8 cellular contexts compared by ENCODE assay signal in genomic region chr1:26274801-26275425, GRCh38. TPM values are rescaled to one million over a fixed set of nuclear protein-coding genes. Genes with fewer than 3 reads are reported as not detected.
DNase-seq lines count a peak whose midpoint lies in the region; ATAC-seq and TF ChIP-seq lines count a peak whose summit lies in the region.

No MANE protein-coding gene starts in this region.

- H3K36me3 Mint-ChIP-seq in activated T-cell treated with anti-CD3 and anti-CD28 coated beads, Interleukin-2, amount 50 U/mL, for 72 hours (ENCODE audit: insufficient read depth in 2 of 2) = peaks cover 6 to 20% of the 10 kb centered on the region in 2 donors
- peaks cover 22% of the 10 kb centered on the region for H3K36me3 Mint-ChIP-seq in type B pancreatic cell

- no peak for TF ChIP-seq CTCF in VCaP (conservative IDR thresholded peaks at IDR 0.05)
- TF ChIP-seq CTCF in right atrium auricular region (IDR thresholded peaks at IDR 0.05) = no peak
- no peak for TF ChIP-seq CTCF in type B pancreatic cell (conservative IDR thresholded peaks at IDR 0.05)
- TF ChIP-seq CTCF in GM13977 (IDR thresholded peaks at IDR 0.05; ENCODE audit: extremely low read depth, insufficient read depth, missing control alignments) = no peak

- peaks cover 0 to 60% of the 10 kb centered on the region in 2 donors for H3K4me1 ChIP-seq in right atrium auricular region

- H3K27ac ChIP-seq in VCaP (peak overlapping the region; percentile 77), right atrium auricular region (peak overlapping the region; percentile 93 to 97)

- no peaks in the 10 kb centered on the region for H3K27me3 Mint-ChIP-seq in activated T-cell treated with anti-CD3 and anti-CD28 coated beads, Interleukin-2, amount 50 U/mL, for 72 hours (ENCODE audit: low read depth)
- H3K27me3 Mint-ChIP-seq in type B pancreatic cell = no peaks in the 10 kb centered on the region

- H3K4me1 Mint-ChIP-seq in activated T-cell treated with anti-CD3 and anti-CD28 coated beads, Interleukin-2, amount 50 U/mL, for 72 hours (ENCODE audit: low read depth) = peaks cover 59% of the 10 kb centered on the region
- peaks cover 35% of the 10 kb centered on the region for H3K4me1 Mint-ChIP-seq in type B pancreatic cell (ENCODE audit: unreplicated experiment)

- in situ Hi-C loops in GM13977 (cut with MboI; ENCODE audit: low pct_unique_long_range_greater_than_20kb, low sequenced_read_pairs, unreplicated experiment) = no loop called here

- peak overlapping the region in 1 of 2 donors; percentile 47 for H3K4me3 Mint-ChIP-seq in activated T-cell treated with anti-CD3 and anti-CD28 coated beads, Interleukin-2, amount 50 U/mL, for 72 hours
- no peak overlapping the region for H3K4me3 Mint-ChIP-seq in type B pancreatic cell

- DNase-seq in activated T-cell treated with anti-CD3 and anti-CD28 coated beads, Interleukin-2, amount 50 U/mL, for 72 hours = peak in 1 of 2 donors; percentile 38
- DNase-seq in activated T-cell treated with anti-CD3 and anti-CD28 coated beads for 4 hours (no peak), right atrium auricular region (ENCODE audit: low spot score) (no peak), type B pancreatic cell (ENCODE audit: extremely low spot score, unreplicated experiment) (no peak), GM13977 (ENCODE audit: low spot score) (no peak)

- H3K9me3 Mint-ChIP-seq in activated T-cell treated with anti-CD3 and anti-CD28 coated beads, Interleukin-2, amount 50 U/mL, for 72 hours = no peaks in the 10 kb centered on the region
- H3K9me3 Mint-ChIP-seq in type B pancreatic cell = no peaks in the 10 kb centered on the region

- H3K27ac Mint-ChIP-seq in activated T-cell treated with anti-CD3 and anti-CD28 coated beads, Interleukin-2, amount 50 U/mL, for 72 hours = peak overlapping the region; percentile 66
- H3K27ac Mint-ChIP-seq in type B pancreatic cell = peak overlapping the region; percentile 89

- no peaks in the 10 kb centered on the region for H3K27me3 ChIP-seq in right atrium auricular region

- peaks cover 44% of the 10 kb centered on the region for H3K36me3 ChIP-seq in right atrium auricular region

- ATAC-seq in activated T-cell treated with anti-CD3 and anti-CD28 coated beads, Interleukin-2, amount 50 U/mL, for 72 hours (replicated peaks in 1 of 2) = no peak
- ATAC-seq in HG03025 (IDR thresholded peaks at IDR 0.05; ENCODE audit: low FRiP score, unreplicated experiment) (no peak), HG03439 (IDR thresholded peaks at IDR 0.05; ENCODE audit: unreplicated experiment) (no peak)

- no peaks in the 10 kb centered on the region for H3K9me3 ChIP-seq in right atrium auricular region

- H3K4me3 ChIP-seq in right atrium auricular region = no peak overlapping the region

RNA-seq across cellular contexts. Expression of gene SH3BGRL3, which starts 5.0 kb away (rescaled TPM):
- total RNA-seq in activated T-cell treated with anti-CD3 and anti-CD28 coated beads, Interleukin-2, amount 50 U/mL, for 72 hours = 100 to 1,000 TPM; 148 to 165 TPM
- total RNA-seq in right atrium auricular region (10 to 100 TPM; 24.8 to 66.0 TPM), type B pancreatic cell (ENCODE audit: low replicate concordance) (78.1 and 105 TPM in 2 replicates)

RNA-seq across cellular contexts. Expression of gene UBXN11, which starts 31.5 kb away (rescaled TPM):
- 10 to 100 TPM; 19.1 to 19.3 TPM for total RNA-seq in activated T-cell treated with anti-CD3 and anti-CD28 coated beads, Interleukin-2, amount 50 U/mL, for 72 hours
- total RNA-seq in right atrium auricular region (1 to 10 TPM; 4.5 to 7.4 TPM), type B pancreatic cell (ENCODE audit: low replicate concordance) (27.1 and 50.5 TPM in 2 replicates)

RNA-seq across cellular contexts. Expression of gene CEP85, which starts 40.9 kb away (rescaled TPM):
- 10 to 100 TPM; 30.8 to 34.6 TPM for total RNA-seq in activated T-cell treated with anti-CD3 and anti-CD28 coated beads, Interleukin-2, amount 50 U/mL, for 72 hours
- total RNA-seq in right atrium auricular region (100 to 1,000 TPM in 1 of 2 donors, 10 to 100 TPM in 1; 31.2 to 104 TPM), type B pancreatic cell (ENCODE audit: low replicate concordance) (15.9 and 26.8 TPM in 2 replicates)

RNA-seq across cellular contexts. Expression of gene CD52, which starts 42.8 kb away (rescaled TPM):
- total RNA-seq in activated T-cell treated with anti-CD3 and anti-CD28 coated beads, Interleukin-2, amount 50 U/mL, for 72 hours = 100 to 1,000 TPM; 213 to 245 TPM
- total RNA-seq in right atrium auricular region (1 to 10 TPM; 4.9 to 5.8 TPM), type B pancreatic cell (ENCODE audit: low replicate concordance) (0.75 and 0.93 TPM in 2 replicates)
